In genomic region chr1:21779613-21780521, GRCh38 we compare ENCODE assay signal across 9 cellular contexts. TPM values are rescaled to one million over a fixed set of nuclear protein-coding genes. Genes with fewer than 3 reads are reported as not detected.
DNase-seq lines count a peak whose midpoint lies in the region; ATAC-seq and TF ChIP-seq lines count a peak whose summit lies in the region.
"Had no signal": no experiment of that assay in that cellular context is flagged by ENCODE, and none has a peak within 500 bp of the region (broad histone marks: within the 10 kb centered on the region; RNA-seq: fewer than 3 reads in every experiment).

No MANE protein-coding gene starts in this region.

- H3K4me3 Mint-ChIP-seq in activated T-helper 17 cell treated with anti-CD3 and anti-CD28 coated beads, Interleukin-2, amount 50 U/mL, for 72 hours, result peak overlapping the region; percentile 86

- no peaks in the 10 kb centered on the region for H3K27me3 ChIP-seq in smooth muscle cell (ENCODE audit: low read depth)
- H3K27me3 ChIP-seq in ascending aorta, result no peaks in the 10 kb centered on the region
- H3K27me3 ChIP-seq: SJSA1 had no signal

- peak overlapping the region; percentile 91 for H3K4me2 ChIP-seq in smooth muscle cell

- no peak overlapping the region for H3K4me3 ChIP-seq in smooth muscle cell
- no peak overlapping the region for H3K4me3 ChIP-seq in ascending aorta
- H3K4me3 ChIP-seq: SJSA1 had no signal

- H3K27ac ChIP-seq in smooth muscle cell (ENCODE audit: low read depth), result no peak overlapping the region
- peak overlapping the region in 1 of 2 donors; percentile 19 for H3K27ac ChIP-seq in ascending aorta
- H3K27ac ChIP-seq: SJSA1 had no signal

- peak; percentile 15 for ATAC-seq in HG03175 (IDR thresholded peaks at IDR 0.05; ENCODE audit: unreplicated experiment)
- peak; percentile 65 for ATAC-seq in activated T-helper 17 cell treated with anti-CD3 and anti-CD28 coated beads, Interleukin-2, amount 50 U/mL, for 72 hours (replicated peaks)

- H3K9me3 ChIP-seq in smooth muscle cell (replicated peaks; ENCODE audit: low read depth) (no peaks in the 10 kb centered on the region), ascending aorta (no peaks in the 10 kb centered on the region)
- H3K9me3 ChIP-seq: SJSA1 had no signal

- no peaks in the 10 kb centered on the region for H3F3A ChIP-seq in smooth muscle cell (ENCODE audit: low read depth)

- TF ChIP-seq CTCF in GM13977 (IDR thresholded peaks at IDR 0.05; ENCODE audit: extremely low read depth, insufficient read depth, missing control alignments) (no peak), smooth muscle cell (IDR thresholded peaks at IDR 0.05; ENCODE audit: borderline replicate concordance, insufficient read depth, poor library complexity, severe bottlenecking) (no peak), ascending aorta (IDR thresholded peaks at IDR 0.05) (no peak)

- H3K4me1 Mint-ChIP-seq in activated T-helper 17 cell treated with anti-CD3 and anti-CD28 coated beads, Interleukin-2, amount 50 U/mL, for 72 hours, result peaks cover 31% of the 10 kb centered on the region

- H2AFZ ChIP-seq in smooth muscle cell (ENCODE audit: low read depth), result no peak overlapping the region

- H3K27ac Mint-ChIP-seq in activated T-helper 17 cell treated with anti-CD3 and anti-CD28 coated beads, Interleukin-2, amount 50 U/mL, for 72 hours, result peak overlapping the region; percentile 97

- intact Hi-C loops in ascending aorta (cut with DNase I), result loop anchor here (5.0 kb wide), 2 partner anchors 182 to 433 kb away; no protein-coding TSS in a partner anchor

- DNase-seq in GM13977 (ENCODE audit: low spot score) (peak; percentile 41), smooth muscle cell (lab: John Stamatoyannopoulos, UW; ENCODE audit: unreplicated experiment) (no peak), ascending aorta (ENCODE audit: low spot score in 2 of 2) (no peak), NCI-H2107 (lab: John Stamatoyannopoulos, UW) (no peak), G401 (ENCODE audit: low spot score) (no peak)
- no peak for DNase-seq in effector CD8-positive, alpha-beta T cell (lab: John Stamatoyannopoulos, UW)

- no peaks in the 10 kb centered on the region for H3K36me3 ChIP-seq in smooth muscle cell (ENCODE audit: low read depth)
- H3K36me3 ChIP-seq in ascending aorta, result no peaks in the 10 kb centered on the region

- H3K4me1 ChIP-seq in smooth muscle cell (ENCODE audit: low read depth) (no peaks in the 10 kb centered on the region), ascending aorta (peaks cover 9 to 13% of the 10 kb centered on the region in 2 donors)

- no peaks in the 10 kb centered on the region for H3K9me3 Mint-ChIP-seq in activated T-helper 17 cell treated with anti-CD3 and anti-CD28 coated beads, Interleukin-2, amount 50 U/mL, for 72 hours

- peaks cover 80% of the 10 kb centered on the region for H3K79me2 ChIP-seq in smooth muscle cell (ENCODE audit: low read depth)

- in situ Hi-C loops in GM13977 (cut with MboI; ENCODE audit: low pct_unique_long_range_greater_than_20kb, low sequenced_read_pairs, unreplicated experiment) (no loop called here), G401 (cut with HindIII; ENCODE audit: low sequenced_read_pairs) (no loop called here)

- no peaks in the 10 kb centered on the region for H3K27me3 Mint-ChIP-seq in activated T-helper 17 cell treated with anti-CD3 and anti-CD28 coated beads, Interleukin-2, amount 50 U/mL, for 72 hours

- peaks cover 60% of the 10 kb centered on the region for H4K20me1 ChIP-seq in smooth muscle cell (ENCODE audit: low read depth)

- H3K9ac ChIP-seq in smooth muscle cell (ENCODE audit: low read depth), result no peak overlapping the region

- peaks cover 69% of the 10 kb centered on the region for H3K36me3 Mint-ChIP-seq in activated T-helper 17 cell treated with anti-CD3 and anti-CD28 coated beads, Interleukin-2, amount 50 U/mL, for 72 hours (ENCODE audit: low read depth)

- WGBS in smooth muscle cell (ENCODE audit: low lambda C conversion rate), result 92% methylated on average over 12 of the region's 12 CpGs

RNA-seq across cellular contexts. Expression of gene USP48, which starts 3.1 kb away (rescaled TPM):
- total RNA-seq in activated T-helper 17 cell treated with anti-CD3 and anti-CD28 coated beads, Interleukin-2, amount 50 U/mL, for 72 hours, result 100 to 1,000 TPM; 107 to 209 TPM
- total RNA-seq in smooth muscle cell (51.7 and 76.0 TPM in 2 replicates), ascending aorta (41.3 TPM)
- 34.5 and 45.3 TPM in 2 replicates for polyA plus RNA-seq in smooth muscle cell
- 21.5 and 29.5 TPM in 2 replicates for total RNA-seq in G401 (2014; rRNA removed; shearing (Covaris generic))

RNA-seq across cellular contexts. Expression of gene LDLRAD2, which starts 32.2 kb away (rescaled TPM):
- not detected for total RNA-seq in activated T-helper 17 cell treated with anti-CD3 and anti-CD28 coated beads, Interleukin-2, amount 50 U/mL, for 72 hours
- total RNA-seq in smooth muscle cell (0.04 and 0.13 TPM in 2 replicates), ascending aorta (not detected)
- 6.8 and 7.9 TPM in 2 replicates for polyA plus RNA-seq in smooth muscle cell
- not detected in 2 replicates for total RNA-seq in G401 (2014; rRNA removed; shearing (Covaris generic))
- total RNA-seq: SJSA1 had no signal
